28 cellular contexts compared by ENCODE assay signal in the genomic region with DNA sequence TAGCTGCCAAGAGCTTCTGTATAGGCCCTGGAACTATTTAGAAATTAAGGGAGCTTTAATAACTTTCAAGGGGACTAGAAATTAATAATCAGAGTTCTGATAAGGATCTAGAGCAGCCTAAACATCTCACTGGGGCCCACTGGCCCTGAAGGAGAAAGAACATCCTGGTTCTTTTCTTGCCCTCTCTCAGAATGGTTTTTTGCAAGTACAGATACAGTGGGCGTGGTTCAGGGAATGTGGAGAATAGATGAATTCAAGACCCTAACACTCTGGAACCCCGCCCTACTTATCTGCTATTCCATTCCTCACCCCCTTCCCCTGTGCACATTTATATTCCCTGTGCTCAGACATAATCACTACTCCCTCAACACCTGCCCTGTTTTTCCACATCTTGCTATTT.
DNase-seq lines count a peak whose midpoint lies in the region; ATAC-seq, FAIRE-seq and TF ChIP-seq lines count a peak whose summit lies in the region.
"Had no signal": no experiment of that assay in that cellular context is flagged by ENCODE, and none has a peak within 500 bp of the region (broad histone marks: within the 10 kb centered on the region; RNA-seq: fewer than 3 reads in every experiment).

No MANE protein-coding gene starts in this region.

- intact Hi-C loops in endothelial cell of umbilical vein (cut with micrococcal nuclease) = no loop called here

- H3K79me2 ChIP-seq in endothelial cell of umbilical vein (ENCODE audit: control insufficient read depth, insufficient read depth, low read length) = peaks cover 57% of the 10 kb centered on the region

- no peak overlapping the region for H3K27ac ChIP-seq in endothelial cell of umbilical vein (ENCODE audit: insufficient read depth, low read depth, low read length)
- H3K27ac ChIP-seq in gastroesophageal sphincter = peak overlapping the region in 3 of 4 donors; percentile 76 to 82 (median 79)
- peak overlapping the region; percentile 8 for H3K27ac ChIP-seq in subcutaneous abdominal adipose tissue (ENCODE audit: low read depth, low read length)
- H3K27ac ChIP-seq: BLaER1 had no signal

- H3K36me3 ChIP-seq in endothelial cell of umbilical vein (ENCODE audit: control insufficient read depth in 2 of 2, extremely low read depth in 1 of 2, insufficient read depth in 2 of 2, low read length in 2 of 2) (no peaks in the 10 kb centered on the region), gastroesophageal sphincter (no peaks in the 10 kb centered on the region), subcutaneous abdominal adipose tissue (ENCODE audit: control insufficient read depth in 5 of 5, insufficient read depth in 5 of 5, low read length in 5 of 5) (no peaks in the 10 kb centered on the region)
- H3K36me3 ChIP-seq: BE2C, BLaER1 had no signal

- H2AFZ ChIP-seq in endothelial cell of umbilical vein (ENCODE audit: low read depth, low read length) = no peak overlapping the region

- BruUV-seq in endothelial cell of umbilical vein (replicated peaks; lab: Mats Ljungman, UMichigan) = no TSS peak

- TF ChIP-seq EP300 in gastroesophageal sphincter (IDR thresholded peaks at IDR 0.05) = no peak

- POLR2A ChIA-PET in endothelial cell of umbilical vein (lab: Charles Lee) = no interaction called here

- FAIRE-seq in endothelial cell of umbilical vein (lab: Jason Lieb, UNC) = no peak
- FAIRE-seq: A204.1, GM12878, GM12892, GM19239 had no signal

- H3K9me3 ChIP-seq in endothelial cell of umbilical vein (replicated peaks; ENCODE audit: control insufficient read depth, insufficient read depth, low read length) = no peaks in the 10 kb centered on the region
- H3K9me3 ChIP-seq in gastroesophageal sphincter = peaks cover 0 to 11% (median 0%) of the 10 kb centered on the region in 3 donors
- H3K9me3 ChIP-seq in subcutaneous abdominal adipose tissue (ENCODE audit: control insufficient read depth in 5 of 5, low read length in 5 of 5) = peaks cover 0 to 11% (median 3%) of the 10 kb centered on the region in 5 donors
- H3K9me3 ChIP-seq: BE2C had no signal

- H3K9me1 ChIP-seq in endothelial cell of umbilical vein (replicated peaks; ENCODE audit: control insufficient read depth, extremely low read depth, insufficient read depth, low read length) = no peaks in the 10 kb centered on the region

- dilution Hi-C loops in endothelial cell of umbilical vein (cut with MboI; ENCODE audit: extremely low pct_ligation_motif_present, low sequenced_read_pairs) = no loop called here

- H3K27me3 ChIP-seq in endothelial cell of umbilical vein (ENCODE audit: control insufficient read depth in 2 of 2, insufficient read depth in 2 of 2, low read length in 2 of 2) (no peaks in the 10 kb centered on the region), gastroesophageal sphincter (no peaks in the 10 kb centered on the region), subcutaneous abdominal adipose tissue (ENCODE audit: control insufficient read depth in 5 of 5, insufficient read depth in 4 of 5, low read length in 5 of 5) (no peaks in the 10 kb centered on the region)
- H3K27me3 ChIP-seq: BE2C, BLaER1 had no signal

- TF ChIP-seq POLR2A in endothelial cell of umbilical vein (IDR thresholded peaks at IDR 0.05; ENCODE audit: low read depth, low read length) (no peak), gastroesophageal sphincter (IDR thresholded peaks at IDR 0.05) (no peak)

- WGBS in gastroesophageal sphincter (ENCODE audit: low coverage in 1 of 2), 2 donors = 93 to 100% methylated on average over 2 of the region's 2 CpGs

- CTCF ChIA-PET in endothelial cell of umbilical vein (lab: Charles Lee) = no interaction called here

- peaks cover 19% of the 10 kb centered on the region for H3K4me1 ChIP-seq in endothelial cell of umbilical vein (ENCODE audit: control insufficient read depth, extremely low read depth, insufficient read depth, low read length)
- H3K4me1 ChIP-seq in gastroesophageal sphincter = peaks cover 18 to 56% (median 19%) of the 10 kb centered on the region in 3 donors
- H3K4me1 ChIP-seq in subcutaneous abdominal adipose tissue (ENCODE audit: control insufficient read depth in 5 of 5, insufficient read depth in 5 of 5, low read length in 5 of 5) = peaks cover 5 to 36% (median 29%) of the 10 kb centered on the region in 5 donors
- H3K4me1 ChIP-seq: BLaER1 had no signal

- H3K4me3 ChIP-seq in endothelial cell of umbilical vein (replicated peaks in 1 of 3; ENCODE audit: insufficient read depth in 1 of 3, low read depth in 1 of 3, low read length in 3 of 3) = no peak overlapping the region
- H3K4me3 ChIP-seq in gastroesophageal sphincter = no peak overlapping the region
- H3K4me3 ChIP-seq in subcutaneous abdominal adipose tissue (ENCODE audit: low read depth in 1 of 5, low read length in 5 of 5) = no peak overlapping the region
- H3K4me3 ChIP-seq: BLaER1, GM12878 had no signal

- ATAC-seq in gastroesophageal sphincter = no peak
- no peak for ATAC-seq in left lobe of liver
- ATAC-seq: GM12878 had no signal

- TF ChIP-seq CTCF in endothelial cell of umbilical vein (IDR thresholded peaks at IDR 0.05; ENCODE audit: extremely low read depth in 1 of 2, insufficient read depth in 1 of 2, low read depth in 1 of 2, low read length in 2 of 2) (no peak), gastroesophageal sphincter (IDR thresholded peaks at IDR 0.05) (no peak)

- H3K9ac ChIP-seq in endothelial cell of umbilical vein (replicated peaks; ENCODE audit: extremely low read depth, insufficient read depth, low read length) = no peak overlapping the region
- no peak overlapping the region for H3K9ac ChIP-seq in subcutaneous abdominal adipose tissue (ENCODE audit: low read length in 5 of 5)
- H3K9ac ChIP-seq: BLaER1 had no signal

- peak; percentile 1 for DNase-seq in ecto neural progenitor cell (ENCODE audit: low spot score)
- no peak for DNase-seq in endothelial cell of umbilical vein (ENCODE audit: low read depth, low spot score)
- DNase-seq in left lobe of liver (ENCODE audit: low spot score) = no peak
- DNase-seq in HPDE6-E6E7 (ENCODE audit: extremely low spot score) = no peak
- DNase-seq in NCI-H1092 treated with DMSO at 0.1 percent for 48 hours (lab: John Stamatoyannopoulos, UW) = no peak
- DNase-seq in iPS-NIHi11 (ENCODE audit: low spot score) = no peak
- DNase-seq: 8988T; ACHN; BE2C; C1 segment of cervical spinal cord; CD4-positive, alpha-beta memory T cell; CD4-positive, CD25-positive, alpha-beta regulatory T cell; CD8-positive, alpha-beta memory T cell; COR-L47; DMS 273 treated with DMSO at 0.1 percent for 48 hours; DMS153; DMS53; DMS79; DND-41; EL; GDM1 had no signal

- H3K4me2 ChIP-seq in endothelial cell of umbilical vein (ENCODE audit: insufficient read depth, low read length) = no peak overlapping the region
- H3K4me2 ChIP-seq: BLaER1 had no signal

- H4K20me1 ChIP-seq in endothelial cell of umbilical vein (replicated peaks; ENCODE audit: control insufficient read depth, extremely low read depth, insufficient read depth, low read length) = peaks cover 5% of the 10 kb centered on the region
- H4K20me1 ChIP-seq: BLaER1 had no signal

TF ChIP-seq in endothelial cell of umbilical vein, 7 proteins besides CTCF, POLR2A, EP300 and RAD21:
- TF ChIP-seq GATA2 (IDR thresholded peaks at IDR 0.05; ENCODE audit: insufficient read depth, insufficient read length, low read depth, low read length) (peak; percentile 58), JUN (IDR thresholded peaks at IDR 0.05; ENCODE audit: borderline replicate concordance, insufficient read depth, insufficient read length, low read depth) (no peak), POLR2AphosphoS5 (IDR thresholded peaks at IDR 0.05; ENCODE audit: insufficient read depth, low read depth, low read length) (no peak)
TF ChIP-seq in endothelial cell of umbilical vein: peak in this region for 1.
